1 cellular context compared by ENCODE assay signal in the genomic region with DNA sequence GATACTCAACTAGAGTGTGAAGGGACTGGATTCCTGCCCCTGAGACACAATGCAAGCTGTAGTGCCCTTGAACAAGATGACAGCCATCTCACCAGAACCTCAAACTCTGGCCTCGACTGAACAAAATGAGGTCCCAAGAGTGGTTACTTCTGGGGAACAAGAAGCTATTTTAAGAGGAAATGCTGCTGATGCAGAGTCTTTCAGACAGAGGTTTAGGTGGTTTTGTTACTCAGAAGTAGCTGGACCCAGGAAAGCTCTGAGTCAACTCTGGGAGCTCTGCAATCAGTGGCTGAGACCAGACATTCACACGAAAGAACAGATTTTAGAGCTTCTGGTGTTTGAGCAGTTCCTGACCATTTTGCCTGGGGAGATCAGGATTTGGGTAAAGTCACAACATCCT.
TF ChIP-seq lines count a peak whose summit lies in the region.

No MANE protein-coding gene starts in this region.

TF ChIP-seq in WTC11, 78 proteins besides CTCF, POLR2A, EP300 and RAD21 (continued from another document):
- TF ChIP-seq, protein P1, sequence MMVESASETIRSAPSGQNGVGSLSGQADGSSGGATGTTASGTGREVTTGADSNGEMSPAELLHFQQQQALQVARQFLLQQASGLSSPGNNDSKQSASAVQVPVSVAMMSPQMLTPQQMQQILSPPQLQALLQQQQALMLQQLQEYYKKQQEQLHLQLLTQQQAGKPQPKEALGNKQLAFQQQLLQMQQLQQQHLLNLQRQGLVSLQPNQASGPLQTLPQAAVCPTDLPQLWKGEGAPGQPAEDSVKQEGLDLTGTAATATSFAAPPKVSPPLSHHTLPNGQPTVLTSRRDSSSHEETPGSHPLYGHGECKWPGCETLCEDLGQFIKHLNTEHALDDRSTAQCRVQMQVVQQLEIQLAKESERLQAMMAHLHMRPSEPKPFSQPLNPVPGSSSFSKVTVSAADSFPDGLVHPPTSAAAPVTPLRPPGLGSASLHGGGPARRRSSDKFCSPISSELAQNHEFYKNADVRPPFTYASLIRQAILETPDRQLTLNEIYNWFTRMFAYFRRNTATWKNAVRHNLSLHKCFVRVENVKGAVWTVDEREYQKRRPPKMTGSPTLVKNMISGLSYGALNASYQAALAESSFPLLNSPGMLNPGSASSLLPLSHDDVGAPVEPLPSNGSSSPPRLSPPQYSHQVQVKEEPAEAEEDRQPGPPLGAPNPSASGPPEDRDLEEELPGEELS (CRISPR knock-in tag; IDR thresholded peaks at IDR 0.05) = no peak
- TF ChIP-seq ZBTB21 (CRISPR knock-in tag; IDR thresholded peaks at IDR 0.05; ENCODE audit: borderline replicate concordance) (no peak), TEAD1 (CRISPR knock-in tag; IDR thresholded peaks at IDR 0.05) (no peak)
